9 cellular contexts compared by ENCODE assay signal in genomic region chr2:127063701-127064590, GRCh38. TPM values are rescaled to one million over a fixed set of nuclear protein-coding genes. Genes with fewer than 3 reads are reported as not detected.
DNase-seq lines count a peak whose midpoint lies in the region; ATAC-seq and TF ChIP-seq lines count a peak whose summit lies in the region.
"Had no signal": no experiment of that assay in that cellular context is flagged by ENCODE, and none has a peak within 500 bp of the region (broad histone marks: within the 10 kb centered on the region; RNA-seq: fewer than 3 reads in every experiment).

No MANE protein-coding gene starts in this region.

- intact Hi-C loops in IMR-90 (cut with micrococcal nuclease), result loop anchor here (10.0 kb wide), 1 partner anchor 411 kb away; no protein-coding TSS in a partner anchor

- H3K9me1 ChIP-seq in IMR-90 (ENCODE audit: insufficient read depth, low read length), result peaks cover 12% of the 10 kb centered on the region

- H3K4me1 ChIP-seq in ACC112 (ENCODE audit: control insufficient read depth, insufficient read depth, low read length, unreplicated experiment) (peaks cover 42% of the 10 kb centered on the region), IMR-90 (ENCODE audit: control insufficient read depth, insufficient read depth, low read length) (peaks cover 16% of the 10 kb centered on the region), neuronal stem cell (ENCODE audit: control insufficient read depth in 2 of 2, insufficient read depth in 1 of 2, low read depth in 1 of 2, low read length in 2 of 2) (peaks cover 13 to 19% of the 10 kb centered on the region in 2 donors)

- H2AK9ac ChIP-seq in IMR-90 (replicated peaks; ENCODE audit: low read depth, low read length, poor library complexity), result peak overlapping the region; percentile 95

- H3K27me3 Mint-ChIP-seq in nephron progenitor cell (ENCODE audit: low read depth, poor library complexity), result no peaks in the 10 kb centered on the region

- H3K4me2 ChIP-seq in IMR-90 (ENCODE audit: low read depth, low read length) (no peak overlapping the region), neuronal stem cell (ENCODE audit: insufficient read depth, low read length, poor library complexity, severe bottlenecking) (no peak overlapping the region)

- H3K4ac ChIP-seq in IMR-90 (ENCODE audit: low read depth, low read length), result peak overlapping the region; percentile 87
- H3K4ac ChIP-seq in neuronal stem cell (ENCODE audit: low read length), result peak overlapping the region; percentile 97

- H2AFZ ChIP-seq in ACC112 (ENCODE audit: low read length, unreplicated experiment) (no peak overlapping the region), IMR-90 (replicated peaks; ENCODE audit: low read length, poor library complexity) (peak overlapping the region; percentile 87), neuronal stem cell (ENCODE audit: low read length) (peak overlapping the region; percentile 50)

- no peak for TF ChIP-seq CTCF in IMR-90 (conservative IDR thresholded peaks at IDR 0.05; ENCODE audit: low read depth, low read length)
- no peak for TF ChIP-seq CTCF in nephron progenitor cell (IDR thresholded peaks at IDR 0.05)

- H2BK20ac ChIP-seq in IMR-90 (ENCODE audit: low read depth, low read length), result peak overlapping the region; percentile 81; the same call in 1 of the 2 replicates

- WGBS in IMR-90 (ENCODE audit: extremely low coverage in 2 of 2, insufficient read length in 1 of 2), 2 experiments, result 98% methylated on average over 17 of the region's 28 CpGs; no CpG with 5 or more reads in 1 of the 2 experiments
- no CpG with 5 or more reads among the region's 28 CpGs for WGBS in neuronal stem cell (ENCODE audit: extremely low coverage in 2 of 2, insufficient read length in 2 of 2, insufficient replicate concordance in 1 of 2), 2 donors

- H3K18ac ChIP-seq in IMR-90 (ENCODE audit: low read depth, low read length) (peak overlapping the region; percentile 20; the same call in 1 of the 2 replicates), neuronal stem cell (ENCODE audit: low read length) (peak overlapping the region; percentile 91)

- no TSS peak for BruUV-seq in IMR-90 (replicated peaks; lab: Mats Ljungman, UMichigan)

- no peaks in the 10 kb centered on the region for H3K9me3 ChIP-seq in IMR-90 (ENCODE audit: control insufficient read depth, insufficient read depth, low read length)
- no peaks in the 10 kb centered on the region for H3K9me3 ChIP-seq in neuronal stem cell (replicated peaks in 1 of 2; ENCODE audit: control insufficient read depth in 2 of 2, insufficient read depth in 1 of 2, low read depth in 1 of 2, low read length in 2 of 2)

- H3K23ac ChIP-seq in IMR-90 (ENCODE audit: low read depth, low read length) (0 out of 2 replicates have a peak overlapping the region, but pooled peaks have one; percentile 51), neuronal stem cell (ENCODE audit: low read depth, low read length, poor library complexity) (peak overlapping the region; percentile 97)

- H2BK5ac ChIP-seq in IMR-90 (ENCODE audit: low read depth, low read length, poor library complexity, severe bottlenecking) (peak overlapping the region; percentile 78), neuronal stem cell (ENCODE audit: low read length) (peak overlapping the region; percentile 49)

- peaks cover 44% of the 10 kb centered on the region for H3K4me1 Mint-ChIP-seq in nephron progenitor cell

- H3K14ac ChIP-seq in IMR-90 (replicated peaks; ENCODE audit: low read depth, low read length) (peak overlapping the region; percentile 60), neuronal stem cell (ENCODE audit: low read length) (peak overlapping the region; percentile 92)

- no peak for TF ChIP-seq RAD21 in IMR-90 (IDR thresholded peaks at IDR 0.05; ENCODE audit: low read length)

- H3K27ac ChIP-seq in ACC112 (ENCODE audit: low read depth, low read length), result peak overlapping the region; percentile 79
- peak overlapping the region; percentile 61 for H3K27ac ChIP-seq in IMR-90 (ENCODE audit: insufficient read depth, low read length)
- H3K27ac ChIP-seq in caudate nucleus (ENCODE audit: low read depth, low read length), result peak overlapping the region; percentile 19
- peak overlapping the region; percentile 46 for H3K27ac ChIP-seq in neuronal stem cell (replicated peaks; ENCODE audit: low read length)

- in situ Hi-C loops in IMR-90 (cut with MboI; ENCODE audit: low sequenced_read_pairs), result loop anchor here (10.0 kb wide), 1 partner anchor 111 kb away; no protein-coding TSS in a partner anchor

- no peak overlapping the region for H3K27ac Mint-ChIP-seq in nephron progenitor cell

- no peaks in the 10 kb centered on the region for H3K9me3 Mint-ChIP-seq in nephron progenitor cell

- H3K36me3 ChIP-seq in ACC112 (ENCODE audit: insufficient read depth, low read length), result 0 out of 2 replicates have a peak, but pooled peaks cover 4% of the 10 kb centered on the region
- peaks cover 30% of the 10 kb centered on the region; the same call in 1 of the 2 replicates for H3K36me3 ChIP-seq in IMR-90 (ENCODE audit: control insufficient read depth, insufficient read depth, low read length)
- peaks cover 6 to 11% of the 10 kb centered on the region in 2 donors for H3K36me3 ChIP-seq in neuronal stem cell (replicated peaks in 1 of 2; ENCODE audit: control insufficient read depth in 2 of 2, insufficient read depth in 2 of 2, low read length in 2 of 2)

- peak overlapping the region; percentile 84 for H2BK12ac ChIP-seq in neuronal stem cell (ENCODE audit: low read length)

- peaks cover 6% of the 10 kb centered on the region for H3K79me2 ChIP-seq in ACC112 (ENCODE audit: control insufficient read depth, insufficient read depth, low read length, unreplicated experiment)

- H2BK15ac ChIP-seq in IMR-90 (ENCODE audit: low read depth, low read length), result peak overlapping the region; percentile 18; the same call in 2 of the 3 replicates
- H2BK15ac ChIP-seq in neuronal stem cell (ENCODE audit: low read length), result peak overlapping the region; percentile 95

- H4K5ac ChIP-seq in IMR-90 (ENCODE audit: low read depth, low read length), result peak overlapping the region; percentile 24

- H3K79me1 ChIP-seq in IMR-90 (ENCODE audit: low read depth in 1 of 2, low read length in 2 of 2), result peaks cover 0 to 8% of the 10 kb centered on the region in 2 experiments; a peak in 2 of 4 replicates
- H3K79me1 ChIP-seq in neuronal stem cell (ENCODE audit: low read depth, low read length), result peaks cover 10% of the 10 kb centered on the region

- no peak overlapping the region for H3K4me3 Mint-ChIP-seq in nephron progenitor cell

- POLR2A ChIA-PET in IMR-90 (lab: Charles Lee; ENCODE audit: unreplicated experiment), result no interaction called here

- peak overlapping the region; percentile 95 for H2AK5ac ChIP-seq in IMR-90 (ENCODE audit: low read depth, low read length)
- peak overlapping the region; percentile 91 for H2AK5ac ChIP-seq in neuronal stem cell (ENCODE audit: low read depth, low read length)

- H3K4me3 ChIP-seq in ACC112 (ENCODE audit: low read depth, low read length), result no peak overlapping the region
- H3K4me3 ChIP-seq in IMR-90 (ENCODE audit: insufficient read depth, low read depth, low read length), result no peak overlapping the region
- no peak overlapping the region for H3K4me3 ChIP-seq in neuronal stem cell (ENCODE audit: low read length in 2 of 2)

- dilution Hi-C loops in IMR-90 (cut with HindIII; ENCODE audit: low sequenced_read_pairs, unreplicated experiment), result no loop called here

- no peak for ATAC-seq in IMR-90 (ENCODE audit: low read depth)
- no peak for ATAC-seq in HG03571 (IDR thresholded peaks at IDR 0.05; ENCODE audit: unreplicated experiment)

- peak overlapping the region in 1 of 2 experiments; percentile 83; a peak in 3 of 4 replicates for H4K8ac ChIP-seq in IMR-90 (ENCODE audit: low read depth in 2 of 2, low read length in 2 of 2)
- H4K8ac ChIP-seq in neuronal stem cell (ENCODE audit: low read depth, low read length), result peak overlapping the region; percentile 4

- H3K27me3 ChIP-seq in ACC112 (ENCODE audit: insufficient read depth, low read length) (no peaks in the 10 kb centered on the region), IMR-90 (ENCODE audit: control insufficient read depth, insufficient read depth, low read length) (no peaks in the 10 kb centered on the region), neuronal stem cell (ENCODE audit: control insufficient read depth in 3 of 3, insufficient read depth in 3 of 3, low read depth in 1 of 3, low read length in 3 of 3) (no peaks in the 10 kb centered on the region)

- peak overlapping the region; percentile 96 for H2BK120ac ChIP-seq in IMR-90 (ENCODE audit: low read depth, low read length)
- peak overlapping the region; percentile 42 for H2BK120ac ChIP-seq in neuronal stem cell (ENCODE audit: low read depth, low read length)

- TF ChIP-seq POLR2A in IMR-90 (IDR thresholded peaks at IDR 0.05; ENCODE audit: low read depth, low read length), result no peak

- CTCF ChIA-PET in IMR-90 (lab: Yijun Ruan, JAX), result interaction anchor here (0.6 kb wide), 1 partner anchor 217 kb away, joined by 3 read pairs; no protein-coding TSS in a partner anchor

- no peaks in the 10 kb centered on the region; the same call in 1 of the 2 replicates for H4K20me1 ChIP-seq in IMR-90 (ENCODE audit: insufficient read depth, low read length)

- no peak overlapping the region for H3K56ac ChIP-seq in IMR-90 (ENCODE audit: extremely low read depth, insufficient read depth, low read length)

- peak overlapping the region; percentile 91 for H4K91ac ChIP-seq in IMR-90 (ENCODE audit: insufficient read depth, low read depth, low read length)
- peak overlapping the region; percentile 22 for H4K91ac ChIP-seq in neuronal stem cell (ENCODE audit: low read depth, low read length, poor library complexity)

- H3K36me3 Mint-ChIP-seq in nephron progenitor cell (ENCODE audit: low read depth), result peaks cover 17% of the 10 kb centered on the region

- H3K9ac ChIP-seq in IMR-90 (ENCODE audit: low read depth, low read length) (peak overlapping the region; percentile 16; the same call in 1 of the 2 replicates), neuronal stem cell (ENCODE audit: low read depth, low read length, poor library complexity) (peak overlapping the region; percentile 80)

- no peak for DNase-seq in IMR-90
- no peak for DNase-seq in caudate nucleus (lab: John Stamatoyannopoulos, UW)
- no peak for DNase-seq in neuronal stem cell (ENCODE audit: low spot score)
- no peak for DNase-seq in DMS53 treated with DMSO at 0.1 percent for 48 hours (lab: John Stamatoyannopoulos, UW; ENCODE audit: unreplicated experiment)
- no peak for DNase-seq in AML-193 (lab: John Stamatoyannopoulos, UW)
- no peak for DNase-seq in nephron progenitor cell
- DNase-seq: NCI-H2029 had no signal

RNA-seq across cellular contexts. Expression of gene BIN1, which starts 43.0 kb away (rescaled TPM):
- total RNA-seq in IMR-90 (2012; rRNA removed), result 18.1 and 19.7 TPM in 2 replicates
- 25.7 and 26.4 TPM in 2 replicates for polyA plus RNA-seq in IMR-90 (2012; rRNA removed)
- 18.6 and 33.9 TPM in 2 replicates for polyA plus RNA-seq in IMR-90 (2012; cell fraction: cytosol; rRNA removed)
- 48.9 and 50.9 TPM in 2 replicates for polyA plus RNA-seq in IMR-90 (2012; cell fraction: nucleus; rRNA removed; ENCODE audit: low replicate concordance)
- 58.5 TPM for polyA plus RNA-seq in neuronal stem cell (2013, experiment 1 of 2)
- 59.1 TPM for polyA plus RNA-seq in neuronal stem cell (2013, experiment 2 of 2)

Comparison
In these comparisons a context has a peak if more than half of its experiments do, and no peak if none do; other contexts are left out.
1. H3K27ac ChIP-seq: peak in every context shown above with its lines; median percentile 79 in ACC112; 61 in IMR-90; 46 in neuronal stem cell; 19 in caudate nucleus.